In the genomic region with DNA sequence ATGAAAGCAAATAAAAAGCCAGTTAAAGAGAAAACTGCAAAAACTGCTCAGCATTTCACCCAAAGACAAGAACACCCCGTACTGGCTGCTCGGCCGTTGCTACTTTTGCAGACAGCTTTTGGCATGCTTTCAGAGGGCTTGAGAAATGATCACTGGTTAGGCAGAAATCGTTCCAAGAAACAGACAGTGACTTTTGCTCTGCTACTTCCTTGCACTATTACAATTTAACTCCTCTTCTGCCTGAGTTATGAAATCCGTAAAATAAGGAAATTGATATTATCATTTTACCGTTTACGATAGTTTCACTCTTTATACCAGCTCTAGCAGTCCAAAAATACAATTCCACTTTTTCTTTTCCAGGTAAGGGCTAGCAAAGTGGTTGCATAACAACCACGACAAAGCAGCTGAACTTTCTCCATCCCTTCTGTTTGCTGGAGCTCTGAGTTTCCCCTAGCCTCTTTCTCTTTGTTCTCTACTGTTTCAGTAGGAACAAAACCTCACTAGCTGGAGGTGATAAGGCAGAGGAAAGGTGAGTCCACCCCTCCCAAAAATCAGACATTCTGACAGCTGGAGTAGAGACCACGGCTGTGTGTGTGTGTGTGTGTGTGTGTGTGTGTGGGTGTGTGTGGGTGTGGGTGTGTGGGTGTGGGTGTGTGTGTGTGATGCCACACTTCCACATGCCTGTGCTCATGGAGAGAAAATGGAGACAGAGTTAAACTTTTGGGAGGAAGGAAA, we compare ENCODE assay signal across 1 cellular context.
TF ChIP-seq lines count a peak whose summit lies in the region.

No MANE protein-coding gene starts in this region.

TF ChIP-seq in A549, 52 proteins besides CTCF, POLR2A, EP300 and RAD21:
- no peak for TF ChIP-seq REST (IDR thresholded peaks at IDR 0.05)
- TF ChIP-seq RCOR1 (IDR thresholded peaks at IDR 0.05; ENCODE audit: low read depth, low read length) = no peak
- TF ChIP-seq EHF (CRISPR knock-in tag; IDR thresholded peaks at IDR 0.05) = no peak
- no peak for TF ChIP-seq CBX8 (IDR thresholded peaks at IDR 0.05)
- no peak for TF ChIP-seq SREBF2 (IDR thresholded peaks at IDR 0.05)
- TF ChIP-seq FOSL2 (IDR thresholded peaks at IDR 0.05) = no peak
- no peak for TF ChIP-seq FOSL2 (CRISPR knock-in tag; IDR thresholded peaks at IDR 0.05)
- TF ChIP-seq PBX3 (IDR thresholded peaks at IDR 0.05) = no peak
- no peak for TF ChIP-seq FOXS1 (CRISPR knock-in tag; IDR thresholded peaks at IDR 0.05)
- TF ChIP-seq ELK1 (IDR thresholded peaks at IDR 0.05; ENCODE audit: low read depth, low read length) = no peak
- TF ChIP-seq HOXB5 (CRISPR knock-in tag; IDR thresholded peaks at IDR 0.05) = no peak
- no peak for TF ChIP-seq CHD2 (IDR thresholded peaks at IDR 0.05; ENCODE audit: low read length, partially characterized antibody)
- no peak for TF ChIP-seq HOXB13 (CRISPR knock-in tag; IDR thresholded peaks at IDR 0.05; ENCODE audit: low read depth)
- TF ChIP-seq, protein P1, sequence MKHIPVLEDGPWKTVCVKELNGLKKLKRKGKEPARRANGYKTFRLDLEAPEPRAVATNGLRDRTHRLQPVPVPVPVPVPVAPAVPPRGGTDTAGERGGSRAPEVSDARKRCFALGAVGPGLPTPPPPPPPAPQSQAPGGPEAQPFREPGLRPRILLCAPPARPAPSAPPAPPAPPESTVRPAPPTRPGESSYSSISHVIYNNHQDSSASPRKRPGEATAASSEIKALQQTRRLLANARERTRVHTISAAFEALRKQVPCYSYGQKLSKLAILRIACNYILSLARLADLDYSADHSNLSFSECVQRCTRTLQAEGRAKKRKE (CRISPR knock-in tag; IDR thresholded peaks at IDR 0.05; ENCODE audit: low read depth) = no peak
- TF ChIP-seq GATA3 (IDR thresholded peaks at IDR 0.05; ENCODE audit: borderline replicate concordance) = no peak
- no peak for TF ChIP-seq E2F6 (IDR thresholded peaks at IDR 0.05; ENCODE audit: borderline replicate concordance, low read depth)
- TF ChIP-seq HOXA7 (CRISPR knock-in tag; IDR thresholded peaks at IDR 0.05) = no peak
- TF ChIP-seq, protein P2, sequence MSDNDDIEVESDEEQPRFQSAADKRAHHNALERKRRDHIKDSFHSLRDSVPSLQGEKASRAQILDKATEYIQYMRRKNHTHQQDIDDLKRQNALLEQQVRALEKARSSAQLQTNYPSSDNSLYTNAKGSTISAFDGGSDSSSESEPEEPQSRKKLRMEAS (IDR thresholded peaks at IDR 0.05) = no peak
- TF ChIP-seq RARB (CRISPR knock-in tag; IDR thresholded peaks at IDR 0.05) = no peak
- no peak for TF ChIP-seq HDAC2 (IDR thresholded peaks at IDR 0.05)
